Comparison of ENCODE assay signal across 19 cellular contexts in the genomic region with DNA sequence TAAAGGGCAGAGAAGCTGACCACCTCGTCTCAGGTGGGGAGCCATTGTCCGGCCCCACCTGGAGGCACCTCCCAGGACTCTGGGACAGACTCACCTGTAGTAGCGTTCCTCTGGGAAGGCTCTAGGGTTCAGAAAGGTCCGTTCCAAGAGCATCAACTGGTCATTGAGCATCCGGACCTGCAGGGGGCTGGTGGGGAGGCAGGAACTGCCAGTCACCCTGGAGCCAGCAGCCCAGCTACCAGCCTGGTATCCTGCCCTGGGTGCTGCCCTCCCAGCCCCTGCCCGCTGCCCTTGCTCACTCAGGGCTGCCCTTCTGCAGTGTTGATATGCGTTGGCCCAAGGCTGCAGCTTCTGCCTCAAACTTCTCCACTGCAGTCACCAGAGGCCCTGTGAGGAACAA. TPM values are rescaled to one million over a fixed set of nuclear protein-coding genes. Genes with fewer than 3 reads are reported as not detected.
A peak's percentile ranks its signal among the peaks of the same experiment; 100 is the strongest.
DNase-seq lines count a peak whose midpoint lies in the region; ATAC-seq and TF ChIP-seq lines count a peak whose summit lies in the region.
"Had no signal": no experiment of that assay in that cellular context is flagged by ENCODE, and none has a peak within 500 bp of the region (broad histone marks: within the 10 kb centered on the region; RNA-seq: fewer than 3 reads in every experiment).

No MANE protein-coding gene starts in this region.

- H3K9ac ChIP-seq in BLaER1 (no peak overlapping the region), Loucy (ENCODE audit: low read depth, low read length, poor library complexity, severe bottlenecking) (no peak overlapping the region)

- no peak overlapping the region for H3K4me3 ChIP-seq in BLaER1
- no peak overlapping the region for H3K4me3 ChIP-seq in Loucy (ENCODE audit: low read length, poor library complexity, severe bottlenecking)
- no peak overlapping the region for H3K4me3 ChIP-seq in naive thymus-derived CD4-positive, alpha-beta T cell (ENCODE audit: low read length)

- no peaks in the 10 kb centered on the region for H3K9me3 Mint-ChIP-seq in activated CD4-positive, alpha-beta memory T cell treated with anti-CD3 and anti-CD28 coated beads, Interleukin-2, amount 10 ng/mL, durations not matched to agents 7 days and 5 days
- no peaks in the 10 kb centered on the region for H3K9me3 Mint-ChIP-seq in activated CD4-positive, alpha-beta memory T cell treated with anti-CD3 and anti-CD28 coated beads for 36 hours
- no peaks in the 10 kb centered on the region for H3K9me3 Mint-ChIP-seq in naive thymus-derived CD4-positive, alpha-beta T cell
- H3K9me3 Mint-ChIP-seq: CD4-positive, alpha-beta T cell; H9 had no signal

- no peak overlapping the region for H3K4me3 Mint-ChIP-seq in activated CD4-positive, alpha-beta memory T cell treated with anti-CD3 and anti-CD28 coated beads, Interleukin-2, amount 10 ng/mL, durations not matched to agents 7 days and 5 days
- no peak overlapping the region for H3K4me3 Mint-ChIP-seq in activated CD4-positive, alpha-beta memory T cell treated with anti-CD3 and anti-CD28 coated beads for 36 hours
- no peak overlapping the region for H3K4me3 Mint-ChIP-seq in naive thymus-derived CD4-positive, alpha-beta T cell
- H3K4me3 Mint-ChIP-seq: B cell, H9 had no signal

- H4K20me1 ChIP-seq in BLaER1, result peaks cover 60% of the 10 kb centered on the region
- H4K20me1 ChIP-seq in Loucy (ENCODE audit: insufficient read depth, low read length, poor library complexity, severe bottlenecking), result peaks cover 14% of the 10 kb centered on the region

- no peak overlapping the region for H2AFZ ChIP-seq in Loucy (ENCODE audit: low read length)

- POLR2A ChIA-PET in activated CD4-positive, alpha-beta memory T cell treated with anti-CD3 and anti-CD28 coated beads, Interleukin-2, amount 10 ng/mL, durations not matched to agents 7 days and 5 days (lab: Charles Lee), result interaction anchor here (0.9 to 1.4 kb wide), 3 partner anchors 17 to 38 kb away, joined by 3 to 4 read pairs (median 4); a partner anchor contains a TSS
- POLR2A ChIA-PET in activated CD4-positive, alpha-beta memory T cell treated with anti-CD3 and anti-CD28 coated beads for 36 hours (lab: Charles Lee), result no interaction called here
- POLR2A ChIA-PET in naive thymus-derived CD4-positive, alpha-beta T cell (lab: Charles Lee), result interaction anchor here (0.5 to 1.3 kb wide), 3 partner anchors 11 to 76 kb away, joined by 3 to 4 read pairs (median 3); a partner anchor contains a TSS

- H3K36me3 Mint-ChIP-seq in activated CD4-positive, alpha-beta memory T cell treated with anti-CD3 and anti-CD28 coated beads, Interleukin-2, amount 10 ng/mL, durations not matched to agents 7 days and 5 days (ENCODE audit: low read depth), result peaks cover 28% of the 10 kb centered on the region
- H3K36me3 Mint-ChIP-seq in activated CD4-positive, alpha-beta memory T cell treated with anti-CD3 and anti-CD28 coated beads for 36 hours, result peaks cover 10% of the 10 kb centered on the region
- H3K36me3 Mint-ChIP-seq in naive thymus-derived CD4-positive, alpha-beta T cell, result peaks cover 0 to 6% (median 5%) of the 10 kb centered on the region in 5 donors

- H3K27me3 Mint-ChIP-seq in activated CD4-positive, alpha-beta memory T cell treated with anti-CD3 and anti-CD28 coated beads, Interleukin-2, amount 10 ng/mL, durations not matched to agents 7 days and 5 days, result no peaks in the 10 kb centered on the region
- H3K27me3 Mint-ChIP-seq in activated CD4-positive, alpha-beta memory T cell treated with anti-CD3 and anti-CD28 coated beads for 36 hours, result no peaks in the 10 kb centered on the region
- H3K27me3 Mint-ChIP-seq in naive thymus-derived CD4-positive, alpha-beta T cell, result no peaks in the 10 kb centered on the region
- H3K27me3 Mint-ChIP-seq: B cell; CD4-positive, alpha-beta T cell had no signal

- CTCF ChIA-PET in activated CD4-positive, alpha-beta memory T cell treated with anti-CD3 and anti-CD28 coated beads, Interleukin-2, amount 10 ng/mL, durations not matched to agents 7 days and 5 days (lab: Charles Lee), result interaction anchor here (1.2 kb wide), 1 partner anchor 31 kb away, joined by 3 read pairs; a partner anchor contains a TSS
- CTCF ChIA-PET in activated CD4-positive, alpha-beta memory T cell treated with anti-CD3 and anti-CD28 coated beads for 36 hours (lab: Charles Lee), result interaction anchor here (1.0 kb wide), 1 partner anchor 31 kb away, joined by 5 read pairs; a partner anchor contains a TSS
- CTCF ChIA-PET in naive thymus-derived CD4-positive, alpha-beta T cell (lab: Charles Lee), result interaction anchor here (0.7 to 1.6 kb wide), 3 partner anchors 8 to 32 kb away, joined by 3 to 4 read pairs (median 4); a partner anchor contains a TSS

- no peaks in the 10 kb centered on the region for H3F3A ChIP-seq in Loucy (ENCODE audit: low read depth)

- no peak for DNase-seq in activated CD4-positive, alpha-beta memory T cell treated with anti-CD3 and anti-CD28 coated beads, Interleukin-2, amount 10 ng/mL, durations not matched to agents 7 days and 5 days
- no peak for DNase-seq in activated CD4-positive, alpha-beta memory T cell treated with anti-CD3 and anti-CD28 coated beads for 36 hours
- no peak for DNase-seq in naive thymus-derived CD4-positive, alpha-beta T cell
- DNase-seq in HUDEP-2 (lab: John Stamatoyannopoulos, UW; ENCODE audit: unreplicated experiment in 76 of 76), result no peak
- DNase-seq in D341Med (ENCODE audit: low spot score), result no peak
- DNase-seq: Caco-2; CD4-positive, alpha-beta T cell; DMS153; DMS79; GDM1; GOT3; H9 had no signal

- H3K9me2 ChIP-seq in Loucy (replicated peaks; ENCODE audit: low read depth, low read length), result no peaks in the 10 kb centered on the region

- peaks cover 50% of the 10 kb centered on the region for H3K4me1 Mint-ChIP-seq in activated CD4-positive, alpha-beta memory T cell treated with anti-CD3 and anti-CD28 coated beads, Interleukin-2, amount 10 ng/mL, durations not matched to agents 7 days and 5 days
- H3K4me1 Mint-ChIP-seq in activated CD4-positive, alpha-beta memory T cell treated with anti-CD3 and anti-CD28 coated beads for 36 hours (ENCODE audit: low read depth), result peaks cover 20% of the 10 kb centered on the region
- peaks cover 18 to 43% (median 33%) of the 10 kb centered on the region in 7 donors for H3K4me1 Mint-ChIP-seq in naive thymus-derived CD4-positive, alpha-beta T cell

- peaks cover 39% of the 10 kb centered on the region for H3K79me2 ChIP-seq in Loucy (ENCODE audit: insufficient read depth, low read length)

- ATAC-seq in naive thymus-derived CD4-positive, alpha-beta T cell, result no peak
- ATAC-seq in GM19463 (IDR thresholded peaks at IDR 0.05; ENCODE audit: unreplicated experiment), result no peak

- no peak overlapping the region; the same call in 1 of the 2 replicates for H3K27ac ChIP-seq in BLaER1
- H3K27ac ChIP-seq in naive thymus-derived CD4-positive, alpha-beta T cell (ENCODE audit: low read depth, low read length), result peak overlapping the region; percentile 27
- H3K27ac ChIP-seq: C4-2B had no signal

- H3K36me3 ChIP-seq in BLaER1 (peaks cover 38% of the 10 kb centered on the region), Loucy (ENCODE audit: insufficient read depth, low read length) (no peaks in the 10 kb centered on the region)
- H3K36me3 ChIP-seq in naive thymus-derived CD4-positive, alpha-beta T cell (ENCODE audit: control insufficient read depth in 2 of 3, insufficient read depth in 3 of 3, low read length in 3 of 3), result peaks cover 0 to 21% (median 0%) of the 10 kb centered on the region in 3 experiments

- H3K4me2 ChIP-seq in BLaER1 (peak overlapping the region; percentile 52), Loucy (ENCODE audit: low read depth, low read length, poor library complexity, severe bottlenecking) (peak overlapping the region; percentile 16)

- peak overlapping the region; percentile 26 for H3K27ac Mint-ChIP-seq in activated CD4-positive, alpha-beta memory T cell treated with anti-CD3 and anti-CD28 coated beads, Interleukin-2, amount 10 ng/mL, durations not matched to agents 7 days and 5 days
- H3K27ac Mint-ChIP-seq in activated CD4-positive, alpha-beta memory T cell treated with anti-CD3 and anti-CD28 coated beads for 36 hours, result no peak overlapping the region
- H3K27ac Mint-ChIP-seq in naive thymus-derived CD4-positive, alpha-beta T cell, result no peak overlapping the region
- H3K27ac Mint-ChIP-seq: B cell had no signal

- H3K9me3 ChIP-seq in BLaER1 (no peaks in the 10 kb centered on the region), Loucy (ENCODE audit: insufficient read depth, low read depth, low read length) (no peaks in the 10 kb centered on the region)
- H3K9me3 ChIP-seq in naive thymus-derived CD4-positive, alpha-beta T cell (ENCODE audit: control insufficient read depth in 2 of 3, low read length in 3 of 3), result no peaks in the 10 kb centered on the region
- H3K9me3 ChIP-seq: Caco-2 had no signal

- H3K27me3 ChIP-seq in BLaER1, result peaks cover 25% of the 10 kb centered on the region
- no peaks in the 10 kb centered on the region for H3K27me3 ChIP-seq in Loucy (ENCODE audit: insufficient read depth, low read length, poor library complexity, severe bottlenecking)
- H3K27me3 ChIP-seq in naive thymus-derived CD4-positive, alpha-beta T cell (ENCODE audit: control insufficient read depth in 2 of 2, insufficient read depth in 2 of 2, low read length in 2 of 2), result no peaks in the 10 kb centered on the region

- intact Hi-C loops in activated CD4-positive, alpha-beta memory T cell treated with anti-CD3 and anti-CD28 coated beads for 36 hours (cut with micrococcal nuclease), result no loop called here
- intact Hi-C loops in naive thymus-derived CD4-positive, alpha-beta T cell (cut with micrococcal nuclease), result no loop called here

- H3K4me1 ChIP-seq in BLaER1, result peaks cover 42% of the 10 kb centered on the region
- peaks cover 22% of the 10 kb centered on the region for H3K4me1 ChIP-seq in Loucy (ENCODE audit: insufficient read depth, low read length, poor library complexity, severe bottlenecking)
- H3K4me1 ChIP-seq in naive thymus-derived CD4-positive, alpha-beta T cell (ENCODE audit: control insufficient read depth in 2 of 2, insufficient read depth in 2 of 2, low read length in 2 of 2), result peaks cover 3 to 17% of the 10 kb centered on the region in 2 donors

- no peak for TF ChIP-seq CTCF in Loucy (conservative IDR thresholded peaks at IDR 0.05; ENCODE audit: low read length)

RNA-seq across cellular contexts. Expression of a gene that starts 4.7 kb away (rescaled TPM):
- 10 to 100 TPM; 24.2 to 24.8 TPM for total RNA-seq in activated CD4-positive, alpha-beta memory T cell treated with anti-CD3 and anti-CD28 coated beads, Interleukin-2, amount 10 ng/mL, durations not matched to agents 7 days and 5 days
- 10 to 100 TPM; 14.2 to 14.7 TPM for total RNA-seq in activated CD4-positive, alpha-beta memory T cell treated with anti-CD3 and anti-CD28 coated beads for 36 hours
- total RNA-seq in naive thymus-derived CD4-positive, alpha-beta T cell, result 10 to 100 TPM in 1 of 5 experiments, 1 to 10 TPM in 4; 2.7 to 18.2 (median 8.6) TPM
- polyA plus RNA-seq in naive thymus-derived CD4-positive, alpha-beta T cell, result 10 to 100 TPM; 11.5 to 17.2 TPM

RNA-seq across cellular contexts. Expression of a gene that starts 12.6 kb away (rescaled TPM):
- 10 to 100 TPM; 13.6 to 16.8 TPM for total RNA-seq in activated CD4-positive, alpha-beta memory T cell treated with anti-CD3 and anti-CD28 coated beads, Interleukin-2, amount 10 ng/mL, durations not matched to agents 7 days and 5 days
- 10 to 100 TPM; 13.8 to 15.2 TPM for total RNA-seq in activated CD4-positive, alpha-beta memory T cell treated with anti-CD3 and anti-CD28 coated beads for 36 hours
- total RNA-seq in naive thymus-derived CD4-positive, alpha-beta T cell, result 10 to 100 TPM; 12.2 to 23.4 (median 18.8) TPM
- 10 to 100 TPM; 18.6 to 25.3 TPM for polyA plus RNA-seq in naive thymus-derived CD4-positive, alpha-beta T cell
- total RNA-seq: A172, Daoy had no signal

RNA-seq across cellular contexts. Expression of a gene that starts 18.5 kb away (rescaled TPM):
- total RNA-seq in activated CD4-positive, alpha-beta memory T cell treated with anti-CD3 and anti-CD28 coated beads, Interleukin-2, amount 10 ng/mL, durations not matched to agents 7 days and 5 days, result 10 to 100 TPM; 24.3 to 24.6 TPM
- total RNA-seq in activated CD4-positive, alpha-beta memory T cell treated with anti-CD3 and anti-CD28 coated beads for 36 hours, result 10 to 100 TPM; 15.4 to 15.9 TPM
- 10 to 100 TPM; 13.1 to 29.0 (median 21.7) TPM for total RNA-seq in naive thymus-derived CD4-positive, alpha-beta T cell
- polyA plus RNA-seq in naive thymus-derived CD4-positive, alpha-beta T cell, result 10 to 100 TPM; 13.7 to 15.7 TPM

RNA-seq across cellular contexts. Expression of a gene that starts 31.8 kb away (rescaled TPM):
- total RNA-seq in activated CD4-positive, alpha-beta memory T cell treated with anti-CD3 and anti-CD28 coated beads, Interleukin-2, amount 10 ng/mL, durations not matched to agents 7 days and 5 days, result 10 to 100 TPM; 58.5 to 59.4 TPM
- total RNA-seq in activated CD4-positive, alpha-beta memory T cell treated with anti-CD3 and anti-CD28 coated beads for 36 hours, result 100 to 1,000 TPM; 104 to 109 TPM
- total RNA-seq in naive thymus-derived CD4-positive, alpha-beta T cell, result 10 to 100 TPM; 22.6 to 60.8 (median 32.2) TPM
- polyA plus RNA-seq in naive thymus-derived CD4-positive, alpha-beta T cell, result 10 to 100 TPM; 90.0 to 96.1 TPM

RNA-seq across cellular contexts. Expression of a gene that starts 38.1 kb away (rescaled TPM):
- 100 to 1,000 TPM in 1 of 2 experiments, 10 to 100 TPM in 1; 98.2 to 104 TPM for total RNA-seq in activated CD4-positive, alpha-beta memory T cell treated with anti-CD3 and anti-CD28 coated beads, Interleukin-2, amount 10 ng/mL, durations not matched to agents 7 days and 5 days
- 100 to 1,000 TPM; 111 to 112 TPM for total RNA-seq in activated CD4-positive, alpha-beta memory T cell treated with anti-CD3 and anti-CD28 coated beads for 36 hours
- 10 to 100 TPM in 1 of 5 experiments, 1 to 10 TPM in 1, under 1 TPM in 3; 0.56 to 68.1 (median 0.81) TPM for total RNA-seq in naive thymus-derived CD4-positive, alpha-beta T cell
- polyA plus RNA-seq in naive thymus-derived CD4-positive, alpha-beta T cell, result under 1 TPM; 0.31 to 0.47 TPM
